9 cellular contexts compared by ENCODE assay signal in the genomic region with DNA sequence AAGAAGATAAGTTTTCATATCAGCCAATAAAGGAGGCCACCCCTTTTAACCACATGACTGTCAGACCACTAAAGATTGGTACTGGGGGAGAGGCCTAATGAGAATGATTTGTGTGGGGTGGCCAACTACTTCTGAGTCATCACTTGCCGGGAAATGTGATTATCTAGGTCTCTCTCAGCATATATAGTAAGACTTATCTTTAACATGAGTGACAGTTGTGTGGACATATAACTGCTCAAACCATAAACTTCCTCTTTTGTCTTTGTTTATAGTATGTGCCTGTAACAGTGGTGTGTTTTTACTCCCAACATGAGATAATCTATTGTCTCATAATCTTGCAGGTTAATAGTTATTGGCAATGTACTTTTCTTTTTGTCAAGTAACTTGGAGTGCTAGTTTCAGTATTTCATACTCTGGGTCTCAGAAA.
DNase-seq lines count a peak whose midpoint lies in the region; ATAC-seq, FAIRE-seq and TF ChIP-seq lines count a peak whose summit lies in the region.
"Had no signal": no experiment of that assay in that cellular context is flagged by ENCODE, and none has a peak within 500 bp of the region (broad histone marks: within the 10 kb centered on the region; RNA-seq: fewer than 3 reads in every experiment).

No MANE protein-coding gene starts in this region.

- H3K9ac ChIP-seq in OCI-LY3 (ENCODE audit: low read length), result no peak overlapping the region
- H3K9ac ChIP-seq: parathyroid adenoma had no signal

- no peak overlapping the region for H2AFZ ChIP-seq in OCI-LY3 (ENCODE audit: low read depth, low read length)
- H2AFZ ChIP-seq: parathyroid adenoma had no signal

- no peaks in the 10 kb centered on the region for H3K9me3 ChIP-seq in OCI-LY3 (ENCODE audit: insufficient read depth, low read length)

- no peak overlapping the region for H3K27ac ChIP-seq in OCI-LY3 (ENCODE audit: low read length)
- H3K27ac ChIP-seq: parathyroid adenoma had no signal

- no peak for TF ChIP-seq CTCF in OCI-LY3 (IDR thresholded peaks at IDR 0.05; ENCODE audit: low read depth, low read length)

- ATAC-seq in GM18519 (IDR thresholded peaks at IDR 0.05; ENCODE audit: low FRiP score, unreplicated experiment), result peak; percentile 81
- ATAC-seq in HG02852 (IDR thresholded peaks at IDR 0.05; ENCODE audit: unreplicated experiment), result peak; percentile 75

- peaks cover 28% of the 10 kb centered on the region for H3K4me1 ChIP-seq in OCI-LY3 (ENCODE audit: low read length)
- H3K4me1 ChIP-seq: parathyroid adenoma had no signal

- peak overlapping the region; percentile 18; the same call in 1 of the 2 replicates for H3K4me2 ChIP-seq in OCI-LY3 (ENCODE audit: low read length)

- H3K79me2 ChIP-seq in OCI-LY3 (ENCODE audit: low read length), result no peaks in the 10 kb centered on the region
- H3K79me2 ChIP-seq: parathyroid adenoma had no signal

- no peak overlapping the region for H3K4me3 ChIP-seq in OCI-LY3 (ENCODE audit: low read length)

- H4K20me1 ChIP-seq in OCI-LY3 (ENCODE audit: insufficient read depth, low read length), result no peaks in the 10 kb centered on the region

- H3K27me3 ChIP-seq in OCI-LY3 (ENCODE audit: low read depth, low read length), result no peaks in the 10 kb centered on the region

- H3K36me3 ChIP-seq in OCI-LY3 (replicated peaks; ENCODE audit: low read depth, low read length), result no peaks in the 10 kb centered on the region

- peak; percentile 11 for DNase-seq in glomerular visceral epithelial cell (ENCODE audit: extremely low spot score)
- no peak for DNase-seq in DMS153 (lab: John Stamatoyannopoulos, UW)
- DNase-seq in NCI-H345 treated with DMSO at 0.1 percent for 48 hours (lab: John Stamatoyannopoulos, UW; ENCODE audit: unreplicated experiment), result no peak
- DNase-seq in activated CD4-positive, alpha-beta T cell treated with anti-CD3 and anti-CD28 coated beads for 4 hours, result no peak
- no peak for DNase-seq in GM19239 (ENCODE audit: insufficient read length, low spot score)

- no peak for FAIRE-seq in GM19239 (lab: Jason Lieb, UNC)
